Comparison of ENCODE assay signal across 1 cellular context in the genomic region with DNA sequence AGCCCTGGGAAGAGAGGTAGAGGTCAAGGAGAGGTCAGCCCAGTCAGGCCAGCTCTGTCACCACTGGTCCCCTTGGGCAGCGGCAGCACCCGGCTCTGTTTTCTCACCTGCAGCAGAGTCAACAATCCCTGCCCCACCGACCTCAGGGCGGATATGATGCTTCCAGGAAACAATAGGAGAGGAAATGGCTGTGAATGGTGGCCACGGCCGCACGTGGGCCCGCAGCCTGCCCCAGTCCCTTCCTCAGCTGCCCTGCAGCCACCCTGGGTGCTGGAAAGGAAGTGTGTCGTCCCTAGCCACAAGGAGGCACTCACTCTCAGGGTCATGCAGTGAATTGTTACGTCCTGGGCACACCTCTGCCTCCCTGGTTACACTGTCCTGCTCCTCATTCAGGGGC.
TF ChIP-seq lines count a peak whose summit lies in the region.

No MANE protein-coding gene starts in this region.

TF ChIP-seq in HepG2, 621 proteins besides CTCF, POLR2A, EP300 and RAD21 (continued from another document and continues in another):
- TF ChIP-seq TFDP2 (CRISPR knock-in tag; IDR thresholded peaks at IDR 0.05), result no peak
- no peak for TF ChIP-seq ZNF616 (CRISPR knock-in tag; IDR thresholded peaks at IDR 0.05; ENCODE audit: low read depth)
- no peak for TF ChIP-seq HNRNPL (IDR thresholded peaks at IDR 0.05; ENCODE audit: low read depth, low read length)
- TF ChIP-seq HCFC1 (IDR thresholded peaks at IDR 0.05; ENCODE audit: low read depth, low read length), result no peak
- TF ChIP-seq ATF7 (IDR thresholded peaks at IDR 0.05), result no peak
- no peak for TF ChIP-seq ATF7 (CRISPR knock-in tag; IDR thresholded peaks at IDR 0.05)
- no peak for TF ChIP-seq ATF2 (CRISPR knock-in tag; IDR thresholded peaks at IDR 0.05)
- TF ChIP-seq ZNF775 (CRISPR knock-in tag; IDR thresholded peaks at IDR 0.05; ENCODE audit: borderline replicate concordance), result no peak
- no peak for TF ChIP-seq ZNF329 (CRISPR knock-in tag; IDR thresholded peaks at IDR 0.05; ENCODE audit: low read depth)
- TF ChIP-seq NR0B2 (CRISPR knock-in tag; IDR thresholded peaks at IDR 0.05), result no peak
- TF ChIP-seq ISX (CRISPR knock-in tag; conservative IDR thresholded peaks at IDR 0.05), result no peak
- peak; percentile 56 for TF ChIP-seq FOXP4 (CRISPR knock-in tag; IDR thresholded peaks at IDR 0.05)
- 0 out of 2 replicates have a peak, but pooled peaks have one; percentile 41 for TF ChIP-seq MYC (CRISPR knock-in tag; IDR thresholded peaks at IDR 0.05; ENCODE audit: borderline replicate concordance)
- TF ChIP-seq ZBTB39 (CRISPR knock-in tag; IDR thresholded peaks at IDR 0.05), result no peak
- TF ChIP-seq, protein P1, sequence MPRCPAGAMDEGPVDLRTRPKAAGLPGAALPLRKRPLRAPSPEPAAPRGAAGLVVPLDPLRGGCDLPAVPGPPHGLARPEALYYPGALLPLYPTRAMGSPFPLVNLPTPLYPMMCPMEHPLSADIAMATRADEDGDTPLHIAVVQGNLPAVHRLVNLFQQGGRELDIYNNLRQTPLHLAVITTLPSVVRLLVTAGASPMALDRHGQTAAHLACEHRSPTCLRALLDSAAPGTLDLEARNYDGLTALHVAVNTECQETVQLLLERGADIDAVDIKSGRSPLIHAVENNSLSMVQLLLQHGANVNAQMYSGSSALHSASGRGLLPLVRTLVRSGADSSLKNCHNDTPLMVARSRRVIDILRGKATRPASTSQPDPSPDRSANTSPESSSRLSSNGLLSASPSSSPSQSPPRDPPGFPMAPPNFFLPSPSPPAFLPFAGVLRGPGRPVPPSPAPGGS (CRISPR knock-in tag; IDR thresholded peaks at IDR 0.05), result no peak
- TF ChIP-seq CCAR2 (optimal IDR thresholded peaks at IDR 0.05; ENCODE audit: low read depth, low read length), result no peak
- TF ChIP-seq RXRB (CRISPR knock-in tag; IDR thresholded peaks at IDR 0.05; ENCODE audit: borderline replicate concordance), result no peak
- TF ChIP-seq ZNF350 (CRISPR knock-in tag; IDR thresholded peaks at IDR 0.05; ENCODE audit: borderline replicate concordance, low read depth), result no peak
- no peak; the same call in 1 of the 2 replicates for TF ChIP-seq ZFP90 (CRISPR knock-in tag; IDR thresholded peaks at IDR 0.05; ENCODE audit: borderline replicate concordance)
- TF ChIP-seq NFIC (IDR thresholded peaks at IDR 0.05; ENCODE audit: low read length), result no peak
- TF ChIP-seq U2AF2 (IDR thresholded peaks at IDR 0.05; ENCODE audit: low read depth, low read length), result no peak
- TF ChIP-seq HDAC2 (CRISPR knock-in tag; IDR thresholded peaks at IDR 0.05), result 0 out of 2 replicates have a peak, but pooled peaks have one; percentile 22
- TF ChIP-seq NFATC3 (CRISPR knock-in tag; IDR thresholded peaks at IDR 0.05), result no peak
- no peak for TF ChIP-seq ZNF263 (CRISPR knock-in tag; IDR thresholded peaks at IDR 0.05)
- no peak for TF ChIP-seq SP2 (CRISPR knock-in tag; IDR thresholded peaks at IDR 0.05)
- TF ChIP-seq ZNF816 (CRISPR knock-in tag; IDR thresholded peaks at IDR 0.05; ENCODE audit: borderline replicate concordance), result no peak
- no peak for TF ChIP-seq ETV6 (CRISPR knock-in tag; conservative IDR thresholded peaks at IDR 0.05)
- no peak for TF ChIP-seq NONO (IDR thresholded peaks at IDR 0.05)
- TF ChIP-seq NONO (CRISPR knock-in tag; conservative IDR thresholded peaks at IDR 0.05), result no peak
- TF ChIP-seq ZNF768 (CRISPR knock-in tag; IDR thresholded peaks at IDR 0.05), result peak; percentile 58; the same call in 1 of the 2 replicates
- no peak for TF ChIP-seq ZNF281 (CRISPR knock-in tag; IDR thresholded peaks at IDR 0.05; ENCODE audit: borderline replicate concordance)
- no peak for TF ChIP-seq PHF5A (CRISPR knock-in tag; IDR thresholded peaks at IDR 0.05; ENCODE audit: low read depth, unreplicated experiment)
- no peak for TF ChIP-seq MAFG (CRISPR knock-in tag; IDR thresholded peaks at IDR 0.05)
- peak; percentile 46; the same call in 1 of the 2 replicates for TF ChIP-seq HOXA3 (CRISPR knock-in tag; IDR thresholded peaks at IDR 0.05)
- 0 out of 2 replicates have a peak, but pooled peaks have one; percentile 30 for TF ChIP-seq TP53 (CRISPR knock-in tag; conservative IDR thresholded peaks at IDR 0.05)
- no peak for TF ChIP-seq MAFF (IDR thresholded peaks at IDR 0.05; ENCODE audit: low read depth, low read length)
- TF ChIP-seq ZFX (CRISPR knock-in tag; IDR thresholded peaks at IDR 0.05; ENCODE audit: low read depth), result no peak
- no peak for TF ChIP-seq JUN (CRISPR knock-in tag; IDR thresholded peaks at IDR 0.05)
- TF ChIP-seq NR2F6 (IDR thresholded peaks at IDR 0.05), result peak; percentile 60; the same call in 1 of the 2 replicates
- peak; percentile 77 for TF ChIP-seq NR2F6 (CRISPR knock-in tag; IDR thresholded peaks at IDR 0.05)
- TF ChIP-seq ZSCAN31 (CRISPR knock-in tag; IDR thresholded peaks at IDR 0.05; ENCODE audit: low read depth), result no peak
- no peak for TF ChIP-seq SAFB2 (CRISPR knock-in tag; IDR thresholded peaks at IDR 0.05; ENCODE audit: borderline replicate concordance, low read depth)
- no peak for TF ChIP-seq BHLHE40 (IDR thresholded peaks at IDR 0.05; ENCODE audit: low read length)
- TF ChIP-seq ZNF225 (CRISPR knock-in tag; IDR thresholded peaks at IDR 0.05), result no peak
- TF ChIP-seq NFE2L2 (IDR thresholded peaks at IDR 0.05; ENCODE audit: low read length), result no peak
- no peak for TF ChIP-seq SNAPC5 (CRISPR knock-in tag; IDR thresholded peaks at IDR 0.05; ENCODE audit: borderline replicate concordance)
- TF ChIP-seq STAG1 (CRISPR knock-in tag; IDR thresholded peaks at IDR 0.05), result peak; percentile 66
- TF ChIP-seq, protein P2, sequence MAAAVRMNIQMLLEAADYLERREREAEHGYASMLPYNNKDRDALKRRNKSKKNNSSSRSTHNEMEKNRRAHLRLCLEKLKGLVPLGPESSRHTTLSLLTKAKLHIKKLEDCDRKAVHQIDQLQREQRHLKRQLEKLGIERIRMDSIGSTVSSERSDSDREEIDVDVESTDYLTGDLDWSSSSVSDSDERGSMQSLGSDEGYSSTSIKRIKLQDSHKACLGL (CRISPR knock-in tag; IDR thresholded peaks at IDR 0.05), result 0 out of 2 replicates have a peak, but pooled peaks have one; percentile 19
- no peak for TF ChIP-seq XRCC5 (optimal IDR thresholded peaks at IDR 0.05; ENCODE audit: low read length)
- TF ChIP-seq ZNF660 (CRISPR knock-in tag; IDR thresholded peaks at IDR 0.05; ENCODE audit: borderline replicate concordance, low read depth), result no peak
- TF ChIP-seq ZNF577 (CRISPR knock-in tag; IDR thresholded peaks at IDR 0.05; ENCODE audit: borderline replicate concordance, low read depth), result no peak
- TF ChIP-seq ZNF703 (CRISPR knock-in tag; IDR thresholded peaks at IDR 0.05; ENCODE audit: borderline replicate concordance), result no peak
- TF ChIP-seq ZNF670 (CRISPR knock-in tag; IDR thresholded peaks at IDR 0.05; ENCODE audit: borderline replicate concordance), result no peak
- TF ChIP-seq PRDM10 (CRISPR knock-in tag; IDR thresholded peaks at IDR 0.05; ENCODE audit: low read depth), result no peak
- no peak for TF ChIP-seq HNRNPUL1 (IDR thresholded peaks at IDR 0.05; ENCODE audit: low read depth, low read length)
- TF ChIP-seq TCF7L2 (IDR thresholded peaks at IDR 0.05; ENCODE audit: low read depth, low read length), result no peak
